Comparison of ENCODE assay signal across 8 cellular contexts in genomic region chr6:122730775-122731386, GRCh38. TPM values are rescaled to one million over a fixed set of nuclear protein-coding genes. Genes with fewer than 3 reads are reported as not detected.
DNase-seq lines count a peak whose midpoint lies in the region; ATAC-seq, FAIRE-seq and TF ChIP-seq lines count a peak whose summit lies in the region.

No MANE protein-coding gene starts in this region.

- no peak overlapping the region for H4K91ac ChIP-seq in mesenchymal stem cell (ENCODE audit: low read length)

- no peak overlapping the region for H2BK120ac ChIP-seq in mesenchymal stem cell (ENCODE audit: low read depth, low read length)

- TF ChIP-seq POLR2A in A549 (IDR thresholded peaks at IDR 0.05; ENCODE audit: low read length) (no peak), GM12892 (IDR thresholded peaks at IDR 0.05; ENCODE audit: low read depth, low read length) (no peak)

- DNase-seq in A549 (ENCODE audit: low read depth in 1 of 2, low spot score in 1 of 2), result peak in 1 of 2 experiments; percentile 6
- DNase-seq in G401 (ENCODE audit: low spot score), result peak; percentile 88
- DNase-seq in NCI-H345 treated with DMSO at 0.1 percent for 48 hours (lab: John Stamatoyannopoulos, UW; ENCODE audit: unreplicated experiment), result peak; percentile 66
- peak; percentile 87 for DNase-seq in cerebellar cortex (ENCODE audit: low spot score)
- DNase-seq in mesenchymal stem cell, result peak; percentile 55
- no peak for DNase-seq in GM12892 (ENCODE audit: insufficient read length)

- peak; percentile 82 for TF ChIP-seq CTCF in A549 (IDR thresholded peaks at IDR 0.05)

- H2AK5ac ChIP-seq in mesenchymal stem cell (ENCODE audit: low read length, severe bottlenecking), result no peak overlapping the region

- H2BK12ac ChIP-seq in mesenchymal stem cell (ENCODE audit: low read length in 2 of 2), result no peak overlapping the region

- no peaks in the 10 kb centered on the region for H3K4me1 ChIP-seq in A549
- H3K4me1 ChIP-seq in mesenchymal stem cell (ENCODE audit: control insufficient read depth, insufficient read depth, low read depth, low read length), result no peaks in the 10 kb centered on the region

- H3K4me3 ChIP-seq in A549, result no peak overlapping the region
- H3K4me3 ChIP-seq in mesenchymal stem cell (ENCODE audit: insufficient read depth in 1 of 2, low read depth in 1 of 2, low read length in 2 of 2), result no peak overlapping the region

- H2BK15ac ChIP-seq in mesenchymal stem cell (ENCODE audit: low read depth, poor library complexity, severe bottlenecking), result no peak overlapping the region

- FAIRE-seq in A549 (lab: Jason Lieb, UNC) (no peak), GM12892 (lab: Jason Lieb, UNC) (no peak)

- H3K79me1 ChIP-seq in mesenchymal stem cell (replicated peaks; ENCODE audit: low read length, poor library complexity, severe bottlenecking), result no peaks in the 10 kb centered on the region

- H3K27me3 ChIP-seq in mesenchymal stem cell (ENCODE audit: control insufficient read depth in 1 of 2, insufficient read depth in 1 of 2, low read length in 2 of 2), result peaks cover 0 to 2% of the 10 kb centered on the region in 2 experiments

- POLR2A ChIA-PET in A549 (lab: Yijun Ruan, JAX), result no interaction called here

- WGBS in A549 (ENCODE audit: missing lambda C conversion rate), result 7% methylated on average over 4 of the region's 4 CpGs
- WGBS in mesenchymal stem cell, result 8% methylated on average over 4 of the region's 4 CpGs

- no peak overlapping the region for H3K23ac ChIP-seq in mesenchymal stem cell (ENCODE audit: low read length in 2 of 2)

- CTCF ChIA-PET in A549 (lab: Yijun Ruan, JAX), result interaction anchor here (0.6 to 8.5 kb wide), 20 partner anchors 9 to 1355 kb away, joined by 3 to 76 read pairs (median 4); partner anchors contain the start of gene SMPDL3A

- H3K4ac ChIP-seq in mesenchymal stem cell (ENCODE audit: low read depth in 1 of 2, low read length in 2 of 2), result no peak overlapping the region

- H2BK5ac ChIP-seq in mesenchymal stem cell (ENCODE audit: low read depth, low read length, poor library complexity, severe bottlenecking), result no peak overlapping the region

- H3K18ac ChIP-seq in mesenchymal stem cell (ENCODE audit: low read depth in 1 of 2, low read length in 2 of 2), result no peak overlapping the region

- peak overlapping the region; percentile 17 for H3K9ac ChIP-seq in mesenchymal stem cell (ENCODE audit: low read length)

- in situ Hi-C loops in G401 (cut with HindIII; ENCODE audit: low sequenced_read_pairs), result no loop called here

- no peak overlapping the region for H4K8ac ChIP-seq in mesenchymal stem cell (ENCODE audit: low read length)

- H3K9me3 ChIP-seq in A549 (no peaks in the 10 kb centered on the region), mesenchymal stem cell (ENCODE audit: control insufficient read depth, low read length) (no peaks in the 10 kb centered on the region)

- no peak overlapping the region for H2AFZ ChIP-seq in mesenchymal stem cell (ENCODE audit: low read depth, low read length)

- TF ChIP-seq EP300 in A549 (IDR thresholded peaks at IDR 0.05), result no peak

- H3K36me3 ChIP-seq in mesenchymal stem cell (ENCODE audit: control insufficient read depth in 1 of 2, insufficient read depth in 2 of 2, low read depth in 1 of 2, low read length in 2 of 2), result no peaks in the 10 kb centered on the region

- no peak overlapping the region for H3K4me2 ChIP-seq in A549
- no peak overlapping the region for H3K4me2 ChIP-seq in mesenchymal stem cell (ENCODE audit: low read length, poor library complexity, severe bottlenecking)

- H3K27ac ChIP-seq in A549 (no peak overlapping the region), mesenchymal stem cell (ENCODE audit: low read length, poor library complexity, severe bottlenecking) (no peak overlapping the region)

- TF ChIP-seq RAD21 in A549 (conservative IDR thresholded peaks at IDR 0.05 in 1 of 2, IDR thresholded peaks at IDR 0.05 in 1 of 2), result peak; percentile 79 to 83

- ATAC-seq in A549, result peak in 1 of 2 experiments; percentile 55; a peak in 2 of 6 replicates
- peak; percentile 76 for ATAC-seq in HG02759 (IDR thresholded peaks at IDR 0.05; ENCODE audit: unreplicated experiment)
- no peak for ATAC-seq in HG03469 (IDR thresholded peaks at IDR 0.05; ENCODE audit: unreplicated experiment)

- no peak overlapping the region for H3K14ac ChIP-seq in mesenchymal stem cell (ENCODE audit: low read length in 2 of 2)

TF ChIP-seq in A549, 52 proteins besides CTCF, POLR2A, EP300 and RAD21:
- TF ChIP-seq ELK1 (IDR thresholded peaks at IDR 0.05; ENCODE audit: low read depth, low read length) (no peak), SMC3 (IDR thresholded peaks at IDR 0.05) (peak; percentile 58), HDAC2 (IDR thresholded peaks at IDR 0.05) (no peak), KDM1A (IDR thresholded peaks at IDR 0.05; ENCODE audit: low read depth) (no peak), KDM5A (IDR thresholded peaks at IDR 0.05) (no peak)
- TF ChIP-seq, protein P1, sequence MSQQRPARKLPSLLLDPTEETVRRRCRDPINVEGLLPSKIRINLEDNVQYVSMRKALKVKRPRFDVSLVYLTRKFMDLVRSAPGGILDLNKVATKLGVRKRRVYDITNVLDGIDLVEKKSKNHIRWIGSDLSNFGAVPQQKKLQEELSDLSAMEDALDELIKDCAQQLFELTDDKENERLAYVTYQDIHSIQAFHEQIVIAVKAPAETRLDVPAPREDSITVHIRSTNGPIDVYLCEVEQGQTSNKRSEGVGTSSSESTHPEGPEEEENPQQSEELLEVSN (IDR thresholded peaks at IDR 0.05; ENCODE audit: borderline replicate concordance, low read depth), result no peak

RNA-seq across cellular contexts. Expression of gene FABP7, which starts 48.6 kb away (rescaled TPM):
- polyA plus RNA-seq in A549 (2011; rRNA removed) (not detected in 2 replicates), A549 (2017; fragmentation: RNase III; extraction: RNeasy Plus Mini Kit Qiagen cat#74134 plus additional on column Dnase treatment) (not detected in 3 replicates)
- not detected in 2 replicates for polyA plus RNA-seq in A549 (2012; cell fraction: cytosol; rRNA removed)
- polyA plus RNA-seq in A549 (2012; cell fraction: nucleus; rRNA removed), result not detected in 2 replicates
- not detected in 2 replicates for polyA minus RNA-seq in A549 (2011; rRNA and poly(A)+ RNA removed)
- not detected in 2 replicates for total RNA-seq in G401 (2014; rRNA removed; shearing (Covaris generic))
- polyA plus RNA-seq in mesenchymal stem cell (2013, experiment 1 of 2), result 0.10 TPM
- polyA plus RNA-seq in mesenchymal stem cell (2013, experiment 2 of 2), result 0.12 TPM
- polyA plus RNA-seq in GM12892 (2012; ENCODE audit: missing spikeins), result not detected

RNA-seq across cellular contexts. Expression of gene SMPDL3A, which starts 58.2 kb away (rescaled TPM):
- polyA plus RNA-seq in A549 (2011; rRNA removed) (3.3 and 3.6 TPM in 2 replicates), A549 (2017; fragmentation: RNase III; extraction: RNeasy Plus Mini Kit Qiagen cat#74134 plus additional on column Dnase treatment) (1.6 to 2.7 TPM (median 2.0 TPM) in 3 replicates)
- 1.5 and 1.8 TPM in 2 replicates for polyA plus RNA-seq in A549 (2012; cell fraction: cytosol; rRNA removed)
- polyA plus RNA-seq in A549 (2012; cell fraction: nucleus; rRNA removed), result 1.1 and 1.5 TPM in 2 replicates
- polyA minus RNA-seq in A549 (2011; rRNA and poly(A)+ RNA removed), result 0.49 and 0.62 TPM in 2 replicates
- total RNA-seq in G401 (2014; rRNA removed; shearing (Covaris generic)), result 0.07 and 1.2 TPM in 2 replicates
- polyA plus RNA-seq in mesenchymal stem cell (2013, experiment 1 of 2), result 45.7 TPM
- 47.1 TPM for polyA plus RNA-seq in mesenchymal stem cell (2013, experiment 2 of 2)
- not detected for polyA plus RNA-seq in GM12892 (2012; ENCODE audit: missing spikeins)
